In genomic region chr6:118354641-118355040, GRCh38 we compare ENCODE assay signal across 1 cellular context.
TF ChIP-seq lines count a peak whose summit lies in the region.

No MANE protein-coding gene starts in this region.

TF ChIP-seq in GM12878, 131 proteins besides CTCF, POLR2A, EP300 and RAD21 (continued from another document and continues in another):
- TF ChIP-seq CEBPZ (IDR thresholded peaks at IDR 0.05; ENCODE audit: low read depth, low read length), result no peak
- no peak for TF ChIP-seq EZH2 (IDR thresholded peaks at IDR 0.05; ENCODE audit: borderline replicate concordance, control insufficient read depth, low read depth, low read length)
- TF ChIP-seq DPF2 (IDR thresholded peaks at IDR 0.05), result peak; percentile 97
- no peak for TF ChIP-seq KLF5 (IDR thresholded peaks at IDR 0.05; ENCODE audit: partially characterized antibody)
- TF ChIP-seq MTA2 (IDR thresholded peaks at IDR 0.05; ENCODE audit: low read depth), result peak; percentile 81
- TF ChIP-seq SPI1 (IDR thresholded peaks at IDR 0.05; ENCODE audit: borderline replicate concordance, insufficient read depth, low read depth, low read length), result peak; percentile 99
- TF ChIP-seq ZSCAN29 (IDR thresholded peaks at IDR 0.05), result no peak
- TF ChIP-seq IKZF1 (conservative IDR thresholded peaks at IDR 0.05), result peak; percentile 90
- no peak for TF ChIP-seq RFX5 (IDR thresholded peaks at IDR 0.05; ENCODE audit: low read depth, low read length)
- TF ChIP-seq SKIL (IDR thresholded peaks at IDR 0.05; ENCODE audit: low read depth, poor library complexity, severe bottlenecking), result peak; percentile 64
- no peak for TF ChIP-seq WRNIP1 (IDR thresholded peaks at IDR 0.05; ENCODE audit: borderline replicate concordance, low read depth, low read length)
- TF ChIP-seq ELK1 (IDR thresholded peaks at IDR 0.05; ENCODE audit: low read depth, low read length), result no peak
- 0 out of 2 replicates have a peak, but pooled peaks have one; percentile 52 for TF ChIP-seq ZBED1 (IDR thresholded peaks at IDR 0.05; ENCODE audit: borderline replicate concordance)
- no peak for TF ChIP-seq REST (IDR thresholded peaks at IDR 0.05; ENCODE audit: low read depth, low read length)
- TF ChIP-seq NFXL1 (IDR thresholded peaks at IDR 0.05; ENCODE audit: borderline replicate concordance), result no peak
- TF ChIP-seq LARP7 (IDR thresholded peaks at IDR 0.05), result no peak
- no peak for TF ChIP-seq FOS (IDR thresholded peaks at IDR 0.05; ENCODE audit: borderline replicate concordance, extremely low read depth, insufficient read length)
- TF ChIP-seq ASH2L (IDR thresholded peaks at IDR 0.05; ENCODE audit: borderline replicate concordance, low read depth), result no peak
- TF ChIP-seq NKRF (conservative IDR thresholded peaks at IDR 0.05), result 0 out of 2 replicates have a peak, but pooled peaks have one; percentile 29
- no peak for TF ChIP-seq BCLAF1 (IDR thresholded peaks at IDR 0.05)
- TF ChIP-seq RELA (IDR thresholded peaks at IDR 0.05; ENCODE audit: borderline replicate concordance, partially characterized antibody), result no peak
- TF ChIP-seq ZNF622 (IDR thresholded peaks at IDR 0.05), result no peak
- no peak for TF ChIP-seq BCL3 (IDR thresholded peaks at IDR 0.05; ENCODE audit: borderline replicate concordance, insufficient read depth, low read depth, low read length, poor library complexity, severe bottlenecking)
- TF ChIP-seq ATF7 (IDR thresholded peaks at IDR 0.05; ENCODE audit: low read depth), result 0 out of 2 replicates have a peak, but pooled peaks have one; percentile 19
- TF ChIP-seq BACH1 (IDR thresholded peaks at IDR 0.05; ENCODE audit: borderline replicate concordance), result peak; percentile 87; the same call in 1 of the 2 replicates
- TF ChIP-seq MTA3 (IDR thresholded peaks at IDR 0.05; ENCODE audit: borderline replicate concordance, low read length), result peak; percentile 78; the same call in 1 of the 2 replicates
- no peak for TF ChIP-seq E2F4 (IDR thresholded peaks at IDR 0.05; ENCODE audit: low read depth, low read length)
- 0 out of 2 replicates have a peak, but pooled peaks have one; percentile 40 for TF ChIP-seq ZNF24 (IDR thresholded peaks at IDR 0.05)
- peak; percentile 32; the same call in 1 of the 2 replicates for TF ChIP-seq RAD51 (IDR thresholded peaks at IDR 0.05)
- TF ChIP-seq JUNB (IDR thresholded peaks at IDR 0.05), result peak; percentile 95
- TF ChIP-seq MXI1 (IDR thresholded peaks at IDR 0.05; ENCODE audit: low read depth, low read length), result no peak
- TF ChIP-seq ZNF217 (IDR thresholded peaks at IDR 0.05), result peak; percentile 86
- TF ChIP-seq GABPA (IDR thresholded peaks at IDR 0.05; ENCODE audit: low read depth), result 0 out of 2 replicates have a peak, but pooled peaks have one; percentile 32
- no peak for TF ChIP-seq PKNOX1 (IDR thresholded peaks at IDR 0.05)
- TF ChIP-seq POLR2AphosphoS5 (IDR thresholded peaks at IDR 0.05; ENCODE audit: low read length), result no peak
- no peak for TF ChIP-seq ETV6 (conservative IDR thresholded peaks at IDR 0.05 in 1 of 2, IDR thresholded peaks at IDR 0.05 in 1 of 2; ENCODE audit: borderline replicate concordance in 1 of 2, low read depth in 1 of 2)
- peak; percentile 53; the same call in 1 of the 2 replicates for TF ChIP-seq FOXM1 (IDR thresholded peaks at IDR 0.05; ENCODE audit: low read depth, low read length)
- peak; percentile 83 for TF ChIP-seq ATF2 (IDR thresholded peaks at IDR 0.05; ENCODE audit: low read length)
- 0 out of 2 replicates have a peak, but pooled peaks have one; percentile 39 for TF ChIP-seq GATAD2B (conservative IDR thresholded peaks at IDR 0.05; ENCODE audit: low read depth)
- TF ChIP-seq HDAC2 (IDR thresholded peaks at IDR 0.05), result no peak
